In the genomic region with DNA sequence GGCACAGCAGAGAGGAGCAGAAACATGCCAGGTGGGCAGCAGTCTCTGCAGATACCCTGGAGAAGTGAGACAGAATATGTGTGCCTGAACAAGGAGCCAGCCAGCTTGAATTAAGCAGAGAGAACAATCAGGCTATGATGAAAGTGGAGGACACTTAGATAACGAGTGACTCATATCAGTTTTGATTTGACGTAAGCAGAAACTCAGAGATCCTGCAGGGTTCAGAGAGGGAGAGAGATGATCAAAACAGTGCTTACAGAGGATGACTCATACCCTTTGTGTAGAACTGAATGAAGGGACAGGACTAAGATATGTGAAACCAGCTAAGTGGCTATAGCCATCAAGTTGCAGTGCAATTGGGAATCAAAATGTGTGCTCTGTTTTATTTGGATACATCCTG, we compare ENCODE assay signal across 9 cellular contexts.
DNase-seq lines count a peak whose midpoint lies in the region; ATAC-seq and TF ChIP-seq lines count a peak whose summit lies in the region.
"Had no signal": no experiment of that assay in that cellular context is flagged by ENCODE, and none has a peak within 500 bp of the region (broad histone marks: within the 10 kb centered on the region; RNA-seq: fewer than 3 reads in every experiment).

No MANE protein-coding gene starts in this region.

- no peak for TF ChIP-seq CTCF in IMR-90 (conservative IDR thresholded peaks at IDR 0.05; ENCODE audit: low read depth, low read length)

- H2BK5ac ChIP-seq in IMR-90 (ENCODE audit: low read depth, low read length, poor library complexity, severe bottlenecking): no peak overlapping the region

- no peak overlapping the region for H2AK9ac ChIP-seq in IMR-90 (replicated peaks; ENCODE audit: low read depth, low read length, poor library complexity)

- no peak overlapping the region for H3K27ac Mint-ChIP-seq in stimulated activated naive B cell treated with anti-CD40 and anti-IgM and Interleukin-4, amounts not matched to agents 10 μg/mL and 1 μg/mL and 100 μg/mL, for 72 hours

- dilution Hi-C loops in IMR-90 (cut with HindIII; ENCODE audit: low sequenced_read_pairs, unreplicated experiment): no loop called here

- H3K4me3 ChIP-seq in IMR-90 (ENCODE audit: insufficient read depth, low read depth, low read length): no peak overlapping the region

- no peak overlapping the region for H2AK5ac ChIP-seq in IMR-90 (ENCODE audit: low read depth, low read length)

- DNase-seq in COLO829 (ENCODE audit: low spot score) (peak; percentile 85), IMR-90 (peak; percentile 95), brain pericyte (ENCODE audit: low read depth, low spot score) (peak; percentile 26)
- DNase-seq in stimulated activated naive B cell treated with anti-CD40 and anti-IgM and Interleukin-4, amounts not matched to agents 10 μg/mL and 1 μg/mL and 100 μg/mL, for 72 hours: no peak
- DNase-seq in activated CD8-positive, alpha-beta memory T cell treated with anti-CD3 and anti-CD28 coated beads for 24 hours: no peak

- H3K9me1 ChIP-seq in IMR-90 (ENCODE audit: insufficient read depth, low read length): no peaks in the 10 kb centered on the region; the same call in 1 of the 2 replicates

- H4K91ac ChIP-seq in IMR-90 (ENCODE audit: insufficient read depth, low read depth, low read length): no peak overlapping the region

- no peak overlapping the region for H2BK15ac ChIP-seq in IMR-90 (ENCODE audit: low read depth, low read length)

- TF ChIP-seq RAD21 in IMR-90 (IDR thresholded peaks at IDR 0.05; ENCODE audit: low read length): no peak

- H3K36me3 Mint-ChIP-seq in stimulated activated naive B cell treated with anti-CD40 and anti-IgM and Interleukin-4, amounts not matched to agents 10 μg/mL and 1 μg/mL and 100 μg/mL, for 72 hours: no peaks in the 10 kb centered on the region

- H4K5ac ChIP-seq in IMR-90 (ENCODE audit: low read depth, low read length): no peak overlapping the region

- no peak overlapping the region for H3K56ac ChIP-seq in IMR-90 (ENCODE audit: extremely low read depth, insufficient read depth, low read length)

- H3K4me3 Mint-ChIP-seq in stimulated activated naive B cell treated with anti-CD40 and anti-IgM and Interleukin-4, amounts not matched to agents 10 μg/mL and 1 μg/mL and 100 μg/mL, for 72 hours: no peak overlapping the region

- no peak overlapping the region for H4K8ac ChIP-seq in IMR-90 (ENCODE audit: low read depth in 2 of 2, low read length in 2 of 2)

- no peak overlapping the region for H3K14ac ChIP-seq in IMR-90 (replicated peaks; ENCODE audit: low read depth, low read length)

- in situ Hi-C loops in IMR-90 (cut with MboI; ENCODE audit: low sequenced_read_pairs): no loop called here

- POLR2A ChIA-PET in IMR-90 (lab: Charles Lee; ENCODE audit: unreplicated experiment): no interaction called here

- no peak overlapping the region for H3K4ac ChIP-seq in IMR-90 (ENCODE audit: low read depth, low read length)

- H3K23ac ChIP-seq in IMR-90 (ENCODE audit: low read depth, low read length): no peak overlapping the region

- H3K18ac ChIP-seq in IMR-90 (ENCODE audit: low read depth, low read length): no peak overlapping the region

- H2BK20ac ChIP-seq in IMR-90 (ENCODE audit: low read depth, low read length): no peak overlapping the region

- no TSS peak for BruUV-seq in IMR-90 (replicated peaks; lab: Mats Ljungman, UMichigan)

- WGBS in IMR-90 (ENCODE audit: extremely low coverage in 2 of 2, insufficient read length in 1 of 2), 2 experiments: no CpG with 5 or more reads among the region's 2 CpGs

- no peaks in the 10 kb centered on the region for H3K36me3 ChIP-seq in IMR-90 (ENCODE audit: control insufficient read depth, insufficient read depth, low read length)

- TF ChIP-seq POLR2A in IMR-90 (IDR thresholded peaks at IDR 0.05; ENCODE audit: low read depth, low read length): no peak

- no peaks in the 10 kb centered on the region for H3K4me1 Mint-ChIP-seq in stimulated activated naive B cell treated with anti-CD40 and anti-IgM and Interleukin-4, amounts not matched to agents 10 μg/mL and 1 μg/mL and 100 μg/mL, for 72 hours

- no peaks in the 10 kb centered on the region for H3K27me3 ChIP-seq in IMR-90 (ENCODE audit: control insufficient read depth, insufficient read depth, low read length)

- no peaks in the 10 kb centered on the region for H3K9me3 Mint-ChIP-seq in stimulated activated naive B cell treated with anti-CD40 and anti-IgM and Interleukin-4, amounts not matched to agents 10 μg/mL and 1 μg/mL and 100 μg/mL, for 72 hours

- 0 out of 2 replicates have a peak overlapping the region, but pooled peaks have one; percentile 3 for H3K27ac ChIP-seq in IMR-90 (ENCODE audit: insufficient read depth, low read length)
- H3K27ac ChIP-seq: HL-60 had no signal

- H3K79me1 ChIP-seq in IMR-90 (ENCODE audit: low read depth in 1 of 2, low read length in 2 of 2): no peaks in the 10 kb centered on the region

- CTCF ChIA-PET in IMR-90 (lab: Yijun Ruan, JAX): no interaction called here

- peaks cover 6% of the 10 kb centered on the region for H3K4me1 ChIP-seq in IMR-90 (ENCODE audit: control insufficient read depth, insufficient read depth, low read length)

- peak overlapping the region; percentile 17 for H2BK120ac ChIP-seq in IMR-90 (ENCODE audit: low read depth, low read length)

- no peak overlapping the region for H3K9ac ChIP-seq in IMR-90 (ENCODE audit: low read depth, low read length)

- no peaks in the 10 kb centered on the region for H3K27me3 Mint-ChIP-seq in stimulated activated naive B cell treated with anti-CD40 and anti-IgM and Interleukin-4, amounts not matched to agents 10 μg/mL and 1 μg/mL and 100 μg/mL, for 72 hours

- ATAC-seq in GM21381 (IDR thresholded peaks at IDR 0.05; ENCODE audit: unreplicated experiment) (peak; percentile 91), IMR-90 (ENCODE audit: low read depth) (peak; percentile 95), GM21528 (IDR thresholded peaks at IDR 0.05; ENCODE audit: low FRiP score, unreplicated experiment) (no peak), HG03457 (IDR thresholded peaks at IDR 0.05; ENCODE audit: unreplicated experiment) (no peak)
- peak; percentile 50 to 68 for ATAC-seq in stimulated activated naive B cell treated with anti-CD40 and anti-IgM and Interleukin-4, amounts not matched to agents 10 μg/mL and 1 μg/mL and 100 μg/mL, for 72 hours (replicated peaks)

- no peak overlapping the region for H3K4me2 ChIP-seq in IMR-90 (ENCODE audit: low read depth, low read length)

- peak overlapping the region; percentile 64 for H2AFZ ChIP-seq in IMR-90 (replicated peaks; ENCODE audit: low read length, poor library complexity)

- intact Hi-C loops in IMR-90 (cut with micrococcal nuclease): no loop called here

- H3K9me3 ChIP-seq in IMR-90 (ENCODE audit: control insufficient read depth, insufficient read depth, low read length): no peaks in the 10 kb centered on the region

- no peaks in the 10 kb centered on the region for H4K20me1 ChIP-seq in IMR-90 (ENCODE audit: insufficient read depth, low read length)

TF ChIP-seq in IMR-90, 13 proteins besides CTCF, POLR2A, EP300 and RAD21:
- TF ChIP-seq MAZ (IDR thresholded peaks at IDR 0.05; ENCODE audit: borderline replicate concordance, low read depth, low read length): no peak
- TF ChIP-seq BHLHE40 (IDR thresholded peaks at IDR 0.05; ENCODE audit: low read depth, low read length): peak; percentile 62; the same call in 1 of the 2 replicates
- no peak for TF ChIP-seq MXI1 (IDR thresholded peaks at IDR 0.05; ENCODE audit: borderline replicate concordance, low read depth, low read length)
- peak; percentile 96 for TF ChIP-seq FOS (IDR thresholded peaks at IDR 0.05; ENCODE audit: low read depth, low read length)
- TF ChIP-seq CEBPB (IDR thresholded peaks at IDR 0.05; ENCODE audit: low read depth, low read length): peak; percentile 76
- peak; percentile 23; the same call in 1 of the 2 replicates for TF ChIP-seq MAFK (IDR thresholded peaks at IDR 0.05; ENCODE audit: low read depth, low read length)
- TF ChIP-seq SMC3 (IDR thresholded peaks at IDR 0.05; ENCODE audit: low read depth, low read length): no peak
- TF ChIP-seq, protein P1, sequence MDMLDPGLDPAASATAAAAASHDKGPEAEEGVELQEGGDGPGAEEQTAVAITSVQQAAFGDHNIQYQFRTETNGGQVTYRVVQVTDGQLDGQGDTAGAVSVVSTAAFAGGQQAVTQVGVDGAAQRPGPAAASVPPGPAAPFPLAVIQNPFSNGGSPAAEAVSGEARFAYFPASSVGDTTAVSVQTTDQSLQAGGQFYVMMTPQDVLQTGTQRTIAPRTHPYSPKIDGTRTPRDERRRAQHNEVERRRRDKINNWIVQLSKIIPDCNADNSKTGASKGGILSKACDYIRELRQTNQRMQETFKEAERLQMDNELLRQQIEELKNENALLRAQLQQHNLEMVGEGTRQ (IDR thresholded peaks at IDR 0.05; ENCODE audit: low read depth, low read length): no peak
- TF ChIP-seq NFE2L2 (IDR thresholded peaks at IDR 0.05; ENCODE audit: low read depth, low read length): 0 out of 2 replicates have a peak, but pooled peaks have one; percentile 22
- no peak for TF ChIP-seq CHD1 (IDR thresholded peaks at IDR 0.05; ENCODE audit: low read depth, low read length)
- no peak for TF ChIP-seq RCOR1 (IDR thresholded peaks at IDR 0.05; ENCODE audit: insufficient replicate concordance, low read length)
- TF ChIP-seq RFX5 (IDR thresholded peaks at IDR 0.05; ENCODE audit: low read depth, low read length): no peak
- no peak for TF ChIP-seq ELK1 (IDR thresholded peaks at IDR 0.05; ENCODE audit: borderline replicate concordance, low read depth, low read length)
TF ChIP-seq in IMR-90: peak in this region for 5.

Comparison
In these comparisons a context has a peak if more than half of its experiments do, and no peak if none do; other contexts are left out.
1. DNase-seq: peak in COLO829 (single experiment), IMR-90 (single experiment) and brain pericyte (single experiment); none in stimulated activated naive B cell treated with anti-CD40 and anti-IgM and Interleukin-4, amounts not matched to agents 10 μg/mL and 1 μg/mL and 100 μg/mL, for 72 hours (single experiment) and activated CD8-positive, alpha-beta memory T cell treated with anti-CD3 and anti-CD28 coated beads for 24 hours (single experiment).
2. ATAC-seq: peak in GM21381 (single experiment), IMR-90 (single experiment) and stimulated activated naive B cell treated with anti-CD40 and anti-IgM and Interleukin-4, amounts not matched to agents 10 μg/mL and 1 μg/mL and 100 μg/mL, for 72 hours (2 of 2); none in GM21528 (single experiment) and HG03457 (single experiment).